In genomic region chr7:129768614-129769399, GRCh38 we compare ENCODE assay signal across 1 cellular context.
TF ChIP-seq lines count a peak whose summit lies in the region.

No MANE protein-coding gene starts in this region.

TF ChIP-seq in K562, 482 proteins besides CTCF, POLR2A, EP300 and RAD21 (continued from another document and continues in another):
- TF ChIP-seq PBX2 (CRISPR knock-in tag; IDR thresholded peaks at IDR 0.05; ENCODE audit: low read depth) (no peak), PBX2 (tag; conservative IDR thresholded peaks at IDR 0.05; ENCODE audit: low read depth) (no peak), PHF20 (IDR thresholded peaks at IDR 0.05; ENCODE audit: partially characterized antibody) (no peak), ZBTB11 (CRISPR knock-in tag; IDR thresholded peaks at IDR 0.05) (no peak), SRSF7 (optimal IDR thresholded peaks at IDR 0.05; ENCODE audit: low read depth, low read length) (no peak), CSDE1 (IDR thresholded peaks at IDR 0.05) (no peak), BRD4 (IDR thresholded peaks at IDR 0.05) (no peak), SNAPC5 (CRISPR knock-in tag; IDR thresholded peaks at IDR 0.05) (no peak), RNF219 (CRISPR knock-in tag; IDR thresholded peaks at IDR 0.05) (no peak), KLF6 (CRISPR knock-in tag; IDR thresholded peaks at IDR 0.05; ENCODE audit: borderline replicate concordance) (no peak), KAT8 (IDR thresholded peaks at IDR 0.05; ENCODE audit: low read depth) (no peak), BDP1 (IDR thresholded peaks at IDR 0.05; ENCODE audit: insufficient read depth, insufficient read length) (no peak), DMBX1 (CRISPR knock-in tag; IDR thresholded peaks at IDR 0.05; ENCODE audit: borderline replicate concordance) (peak; percentile 22; the same call in 1 of the 2 replicates), MAFF (IDR thresholded peaks at IDR 0.05; ENCODE audit: low read length) (no peak), TRIM25 (IDR thresholded peaks at IDR 0.05; ENCODE audit: borderline replicate concordance) (no peak), ARID4B (CRISPR knock-in tag; IDR thresholded peaks at IDR 0.05) (0 out of 2 replicates have a peak, but pooled peaks have one; percentile 10), NCOA4 (IDR thresholded peaks at IDR 0.05; ENCODE audit: partially characterized antibody) (no peak), ZNF347 (CRISPR knock-in tag; IDR thresholded peaks at IDR 0.05; ENCODE audit: low read depth) (no peak), IRF1 (CRISPR knock-in tag; IDR thresholded peaks at IDR 0.05; ENCODE audit: borderline replicate concordance) (no peak), ZNF778 (CRISPR knock-in tag; IDR thresholded peaks at IDR 0.05) (no peak), ZNF76 (CRISPR knock-in tag; IDR thresholded peaks at IDR 0.05; ENCODE audit: borderline replicate concordance) (no peak)
- TF ChIP-seq, protein P1, sequence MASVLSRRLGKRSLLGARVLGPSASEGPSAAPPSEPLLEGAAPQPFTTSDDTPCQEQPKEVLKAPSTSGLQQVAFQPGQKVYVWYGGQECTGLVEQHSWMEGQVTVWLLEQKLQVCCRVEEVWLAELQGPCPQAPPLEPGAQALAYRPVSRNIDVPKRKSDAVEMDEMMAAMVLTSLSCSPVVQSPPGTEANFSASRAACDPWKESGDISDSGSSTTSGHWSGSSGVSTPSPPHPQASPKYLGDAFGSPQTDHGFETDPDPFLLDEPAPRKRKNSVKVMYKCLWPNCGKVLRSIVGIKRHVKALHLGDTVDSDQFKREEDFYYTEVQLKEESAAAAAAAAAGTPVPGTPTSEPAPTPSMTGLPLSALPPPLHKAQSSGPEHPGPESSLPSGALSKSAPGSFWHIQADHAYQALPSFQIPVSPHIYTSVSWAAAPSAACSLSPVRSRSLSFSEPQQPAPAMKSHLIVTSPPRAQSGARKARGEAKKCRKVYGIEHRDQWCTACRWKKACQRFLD (CRISPR knock-in tag; IDR thresholded peaks at IDR 0.05): no peak
- TF ChIP-seq, protein P2, sequence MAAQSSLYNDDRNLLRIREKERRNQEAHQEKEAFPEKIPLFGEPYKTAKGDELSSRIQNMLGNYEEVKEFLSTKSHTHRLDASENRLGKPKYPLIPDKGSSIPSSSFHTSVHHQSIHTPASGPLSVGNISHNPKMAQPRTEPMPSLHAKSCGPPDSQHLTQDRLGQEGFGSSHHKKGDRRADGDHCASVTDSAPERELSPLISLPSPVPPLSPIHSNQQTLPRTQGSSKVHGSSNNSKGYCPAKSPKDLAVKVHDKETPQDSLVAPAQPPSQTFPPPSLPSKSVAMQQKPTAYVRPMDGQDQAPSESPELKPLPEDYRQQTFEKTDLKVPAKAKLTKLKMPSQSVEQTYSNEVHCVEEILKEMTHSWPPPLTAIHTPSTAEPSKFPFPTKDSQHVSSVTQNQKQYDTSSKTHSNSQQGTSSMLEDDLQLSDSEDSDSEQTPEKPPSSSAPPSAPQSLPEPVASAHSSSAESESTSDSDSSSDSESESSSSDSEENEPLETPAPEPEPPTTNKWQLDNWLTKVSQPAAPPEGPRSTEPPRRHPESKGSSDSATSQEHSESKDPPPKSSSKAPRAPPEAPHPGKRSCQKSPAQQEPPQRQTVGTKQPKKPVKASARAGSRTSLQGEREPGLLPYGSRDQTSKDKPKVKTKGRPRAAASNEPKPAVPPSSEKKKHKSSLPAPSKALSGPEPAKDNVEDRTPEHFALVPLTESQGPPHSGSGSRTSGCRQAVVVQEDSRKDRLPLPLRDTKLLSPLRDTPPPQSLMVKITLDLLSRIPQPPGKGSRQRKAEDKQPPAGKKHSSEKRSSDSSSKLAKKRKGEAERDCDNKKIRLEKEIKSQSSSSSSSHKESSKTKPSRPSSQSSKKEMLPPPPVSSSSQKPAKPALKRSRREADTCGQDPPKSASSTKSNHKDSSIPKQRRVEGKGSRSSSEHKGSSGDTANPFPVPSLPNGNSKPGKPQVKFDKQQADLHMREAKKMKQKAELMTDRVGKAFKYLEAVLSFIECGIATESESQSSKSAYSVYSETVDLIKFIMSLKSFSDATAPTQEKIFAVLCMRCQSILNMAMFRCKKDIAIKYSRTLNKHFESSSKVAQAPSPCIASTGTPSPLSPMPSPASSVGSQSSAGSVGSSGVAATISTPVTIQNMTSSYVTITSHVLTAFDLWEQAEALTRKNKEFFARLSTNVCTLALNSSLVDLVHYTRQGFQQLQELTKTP (IDR thresholded peaks at IDR 0.05; ENCODE audit: low read depth in 1 of 2, partially characterized antibody in 2 of 2): peak in 1 of 2 experiments; percentile 68
- TF ChIP-seq, protein P3, sequence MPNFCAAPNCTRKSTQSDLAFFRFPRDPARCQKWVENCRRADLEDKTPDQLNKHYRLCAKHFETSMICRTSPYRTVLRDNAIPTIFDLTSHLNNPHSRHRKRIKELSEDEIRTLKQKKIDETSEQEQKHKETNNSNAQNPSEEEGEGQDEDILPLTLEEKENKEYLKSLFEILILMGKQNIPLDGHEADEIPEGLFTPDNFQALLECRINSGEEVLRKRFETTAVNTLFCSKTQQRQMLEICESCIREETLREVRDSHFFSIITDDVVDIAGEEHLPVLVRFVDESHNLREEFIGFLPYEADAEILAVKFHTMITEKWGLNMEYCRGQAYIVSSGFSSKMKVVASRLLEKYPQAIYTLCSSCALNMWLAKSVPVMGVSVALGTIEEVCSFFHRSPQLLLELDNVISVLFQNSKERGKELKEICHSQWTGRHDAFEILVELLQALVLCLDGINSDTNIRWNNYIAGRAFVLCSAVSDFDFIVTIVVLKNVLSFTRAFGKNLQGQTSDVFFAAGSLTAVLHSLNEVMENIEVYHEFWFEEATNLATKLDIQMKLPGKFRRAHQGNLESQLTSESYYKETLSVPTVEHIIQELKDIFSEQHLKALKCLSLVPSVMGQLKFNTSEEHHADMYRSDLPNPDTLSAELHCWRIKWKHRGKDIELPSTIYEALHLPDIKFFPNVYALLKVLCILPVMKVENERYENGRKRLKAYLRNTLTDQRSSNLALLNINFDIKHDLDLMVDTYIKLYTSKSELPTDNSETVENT (CRISPR knock-in tag; IDR thresholded peaks at IDR 0.05): no peak
- TF ChIP-seq, protein P4, sequence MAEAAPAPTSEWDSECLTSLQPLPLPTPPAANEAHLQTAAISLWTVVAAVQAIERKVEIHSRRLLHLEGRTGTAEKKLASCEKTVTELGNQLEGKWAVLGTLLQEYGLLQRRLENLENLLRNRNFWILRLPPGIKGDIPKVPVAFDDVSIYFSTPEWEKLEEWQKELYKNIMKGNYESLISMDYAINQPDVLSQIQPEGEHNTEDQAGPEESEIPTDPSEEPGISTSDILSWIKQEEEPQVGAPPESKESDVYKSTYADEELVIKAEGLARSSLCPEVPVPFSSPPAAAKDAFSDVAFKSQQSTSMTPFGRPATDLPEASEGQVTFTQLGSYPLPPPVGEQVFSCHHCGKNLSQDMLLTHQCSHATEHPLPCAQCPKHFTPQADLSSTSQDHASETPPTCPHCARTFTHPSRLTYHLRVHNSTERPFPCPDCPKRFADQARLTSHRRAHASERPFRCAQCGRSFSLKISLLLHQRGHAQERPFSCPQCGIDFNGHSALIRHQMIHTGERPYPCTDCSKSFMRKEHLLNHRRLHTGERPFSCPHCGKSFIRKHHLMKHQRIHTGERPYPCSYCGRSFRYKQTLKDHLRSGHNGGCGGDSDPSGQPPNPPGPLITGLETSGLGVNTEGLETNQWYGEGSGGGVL (CRISPR knock-in tag; IDR thresholded peaks at IDR 0.05): no peak
